Comparison of ENCODE assay signal across 2 cellular contexts in the genomic region with DNA sequence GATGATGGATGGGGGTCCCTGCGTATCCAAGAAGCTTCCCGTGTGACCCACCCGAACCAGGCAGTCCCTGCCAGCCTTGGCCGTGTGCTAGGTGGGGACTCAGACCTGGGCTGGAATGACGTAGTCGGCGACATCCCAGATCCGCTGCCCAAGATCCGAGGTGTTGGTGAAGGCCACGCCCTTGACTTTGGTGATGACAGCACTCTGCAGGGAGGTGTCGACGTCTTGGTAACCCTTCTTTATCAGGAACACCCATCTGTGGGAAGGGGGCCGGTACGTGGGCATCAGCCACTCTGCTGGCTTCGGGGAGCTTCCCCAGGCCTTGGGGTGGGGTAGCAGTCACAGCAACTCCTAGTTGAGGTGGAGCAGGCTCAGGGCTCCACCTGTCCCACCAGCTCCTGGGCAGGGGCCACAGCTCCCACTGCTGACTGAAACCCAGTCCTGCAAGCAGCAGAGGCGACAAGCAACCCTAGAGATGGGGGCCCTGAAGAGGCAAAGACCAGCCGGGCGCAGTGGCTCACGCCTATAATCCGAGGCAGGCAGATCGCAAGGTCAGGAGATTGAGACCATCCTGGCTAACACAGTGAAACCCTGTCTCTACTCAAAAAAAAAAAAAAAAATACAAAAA.
TF ChIP-seq lines count a peak whose summit lies in the region.

No MANE protein-coding gene starts in this region.

TF ChIP-seq in H1, 55 proteins besides CTCF, POLR2A, EP300 and RAD21:
- TF ChIP-seq ASH2L (IDR thresholded peaks at IDR 0.05; ENCODE audit: low read length) = no peak
- TF ChIP-seq TBP (IDR thresholded peaks at IDR 0.05; ENCODE audit: low read depth, low read length) = peak; percentile 77
TF ChIP-seq in H1: peak in this region for 1.

TF ChIP-seq in SK-N-SH treated with all-trans-retinoic acid at 6 μM for 48 hours, 23 proteins besides CTCF, POLR2A, EP300 and RAD21:
- TF ChIP-seq, protein P1, sequence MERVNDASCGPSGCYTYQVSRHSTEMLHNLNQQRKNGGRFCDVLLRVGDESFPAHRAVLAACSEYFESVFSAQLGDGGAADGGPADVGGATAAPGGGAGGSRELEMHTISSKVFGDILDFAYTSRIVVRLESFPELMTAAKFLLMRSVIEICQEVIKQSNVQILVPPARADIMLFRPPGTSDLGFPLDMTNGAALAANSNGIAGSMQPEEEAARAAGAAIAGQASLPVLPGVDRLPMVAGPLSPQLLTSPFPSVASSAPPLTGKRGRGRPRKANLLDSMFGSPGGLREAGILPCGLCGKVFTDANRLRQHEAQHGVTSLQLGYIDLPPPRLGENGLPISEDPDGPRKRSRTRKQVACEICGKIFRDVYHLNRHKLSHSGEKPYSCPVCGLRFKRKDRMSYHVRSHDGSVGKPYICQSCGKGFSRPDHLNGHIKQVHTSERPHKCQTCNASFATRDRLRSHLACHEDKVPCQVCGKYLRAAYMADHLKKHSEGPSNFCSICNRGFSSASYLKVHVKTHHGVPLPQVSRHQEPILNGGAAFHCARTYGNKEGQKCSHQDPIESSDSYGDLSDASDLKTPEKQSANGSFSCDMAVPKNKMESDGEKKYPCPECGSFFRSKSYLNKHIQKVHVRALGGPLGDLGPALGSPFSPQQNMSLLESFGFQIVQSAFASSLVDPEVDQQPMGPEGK (CRISPR knock-in tag; IDR thresholded peaks at IDR 0.05; ENCODE audit: borderline replicate concordance) = no peak
- TF ChIP-seq, protein P2, sequence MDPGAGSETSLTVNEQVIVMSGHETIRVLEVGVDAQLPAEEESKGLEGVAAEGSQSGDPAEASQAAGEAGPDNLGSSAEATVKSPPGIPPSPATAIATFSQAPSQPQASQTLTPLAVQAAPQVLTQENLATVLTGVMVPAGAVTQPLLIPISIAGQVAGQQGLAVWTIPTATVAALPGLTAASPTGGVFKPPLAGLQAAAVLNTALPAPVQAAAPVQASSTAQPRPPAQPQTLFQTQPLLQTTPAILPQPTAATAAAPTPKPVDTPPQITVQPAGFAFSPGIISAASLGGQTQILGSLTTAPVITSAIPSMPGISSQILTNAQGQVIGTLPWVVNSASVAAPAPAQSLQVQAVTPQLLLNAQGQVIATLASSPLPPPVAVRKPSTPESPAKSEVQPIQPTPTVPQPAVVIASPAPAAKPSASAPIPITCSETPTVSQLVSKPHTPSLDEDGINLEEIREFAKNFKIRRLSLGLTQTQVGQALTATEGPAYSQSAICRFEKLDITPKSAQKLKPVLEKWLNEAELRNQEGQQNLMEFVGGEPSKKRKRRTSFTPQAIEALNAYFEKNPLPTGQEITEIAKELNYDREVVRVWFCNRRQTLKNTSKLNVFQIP (CRISPR knock-in tag; IDR thresholded peaks at IDR 0.05; ENCODE audit: borderline replicate concordance, low read depth) = no peak
- TF ChIP-seq ZFP3 (CRISPR knock-in tag; IDR thresholded peaks at IDR 0.05) (no peak), TCF4 (CRISPR knock-in tag; IDR thresholded peaks at IDR 0.05; ENCODE audit: borderline replicate concordance) (no peak), ZC3H10 (CRISPR knock-in tag; IDR thresholded peaks at IDR 0.05) (no peak), RARB (CRISPR knock-in tag; IDR thresholded peaks at IDR 0.05) (no peak), ESRRG (CRISPR knock-in tag; IDR thresholded peaks at IDR 0.05) (no peak), ARNTL (CRISPR knock-in tag; IDR thresholded peaks at IDR 0.05; ENCODE audit: borderline replicate concordance, low read depth) (no peak)
